Comparison of ENCODE assay signal across 8 cellular contexts in the genomic region with DNA sequence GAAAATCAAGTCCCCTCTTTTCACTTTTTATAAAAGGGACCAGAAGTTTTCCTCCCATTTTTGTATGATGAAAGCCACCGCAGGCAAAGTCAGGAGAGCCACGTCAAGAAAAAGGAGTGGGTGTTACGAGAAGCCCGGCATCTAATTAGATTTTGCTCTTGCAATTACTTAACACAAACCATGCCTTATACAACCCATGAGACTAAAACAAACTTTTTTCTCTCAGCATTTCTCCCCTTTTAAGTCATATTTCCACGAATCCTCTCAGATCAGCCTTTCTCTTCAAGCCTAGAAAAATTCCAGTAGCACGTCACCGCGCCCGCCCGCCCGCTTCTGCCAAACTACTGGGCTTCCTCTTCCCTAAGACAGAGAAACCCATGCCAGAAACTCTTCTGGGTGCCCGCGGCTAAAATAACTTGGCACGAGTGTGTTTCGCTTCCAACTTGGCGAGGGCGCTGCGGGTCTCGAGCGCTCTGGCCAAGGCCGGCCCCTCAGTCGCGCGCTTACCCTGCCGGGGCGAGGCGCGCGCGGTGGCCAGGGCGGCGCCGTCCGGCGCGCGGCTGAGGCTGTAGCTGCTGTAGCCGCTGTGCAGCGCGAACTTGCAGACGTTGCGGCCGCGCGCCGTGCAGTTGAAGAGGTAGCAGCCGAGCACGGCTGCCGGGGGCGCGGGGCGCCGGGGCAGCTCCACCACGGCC. TPM values are rescaled to one million over a fixed set of nuclear protein-coding genes. Genes with fewer than 3 reads are reported as not detected.
A peak's percentile ranks its signal among the peaks of the same experiment; 100 is the strongest.
DNase-seq lines count a peak whose midpoint lies in the region; ATAC-seq and TF ChIP-seq lines count a peak whose summit lies in the region.

No MANE protein-coding gene starts in this region.

- H3K36me3 ChIP-seq in naive thymus-derived CD4-positive, alpha-beta T cell (ENCODE audit: control insufficient read depth in 2 of 3, insufficient read depth in 3 of 3, low read length in 3 of 3) = no peaks in the 10 kb centered on the region
- H3K36me3 ChIP-seq in tibial artery = no peaks in the 10 kb centered on the region

- peaks cover 5% of the 10 kb centered on the region for H3K4me1 Mint-ChIP-seq in activated T-helper 2 cell treated with anti-CD3 and anti-CD28 coated beads, Interferon-gamma antibody, Interleukin-2, Interleukin-4, amounts not matched to agents 10 μg/mL and 5 μg/mL and 100 μg/mL, durations not matched to agents 14 hours and 24 hours and 36 hours (ENCODE audit: low read depth)
- peaks cover 0 to 21% (median 10%) of the 10 kb centered on the region in 7 donors for H3K4me1 Mint-ChIP-seq in naive thymus-derived CD4-positive, alpha-beta T cell

- no peaks in the 10 kb centered on the region for H3K9me3 Mint-ChIP-seq in activated T-helper 2 cell treated with anti-CD3 and anti-CD28 coated beads, Interferon-gamma antibody, Interleukin-2, Interleukin-4, amounts not matched to agents 10 μg/mL and 5 μg/mL and 100 μg/mL, durations not matched to agents 14 hours and 24 hours and 36 hours
- peaks cover 0 to 1% (median 0%) of the 10 kb centered on the region in 11 donors for H3K9me3 Mint-ChIP-seq in naive thymus-derived CD4-positive, alpha-beta T cell

- DNase-seq in AG08395 (ENCODE audit: low spot score) (peak; percentile 59), NOMO-1 (lab: John Stamatoyannopoulos, UW; ENCODE audit: unreplicated experiment in 2 of 2) (peak; percentile 45 to 66), fibroblast of the conjunctiva (ENCODE audit: low read depth) (peak; percentile 86), tibial artery (peak; percentile 72 to 92)
- no peak for DNase-seq in activated T-helper 2 cell treated with anti-CD3 and anti-CD28 coated beads, Interferon-gamma antibody, Interleukin-2, Interleukin-4, amounts not matched to agents 10 μg/mL and 5 μg/mL and 100 μg/mL, durations not matched to agents 14 hours and 24 hours and 36 hours (ENCODE audit: low spot score)
- peak in 8 of 9 donors; percentile 8 to 38 (median 14) for DNase-seq in naive thymus-derived CD4-positive, alpha-beta T cell

- ATAC-seq in GM18861 (IDR thresholded peaks at IDR 0.05; ENCODE audit: unreplicated experiment) (peak; percentile 8), HG03139 (IDR thresholded peaks at IDR 0.05; ENCODE audit: unreplicated experiment) (peak; percentile 38)
- ATAC-seq in naive thymus-derived CD4-positive, alpha-beta T cell = peak; percentile 16

- POLR2A ChIA-PET in naive thymus-derived CD4-positive, alpha-beta T cell (lab: Charles Lee) = interaction anchor here (1.5 kb wide), 1 partner anchor 146 kb away, joined by 3 read pairs; no protein-coding TSS in a partner anchor

- peak overlapping the region; percentile 83 for H3K4me3 Mint-ChIP-seq in activated T-helper 2 cell treated with anti-CD3 and anti-CD28 coated beads, Interferon-gamma antibody, Interleukin-2, Interleukin-4, amounts not matched to agents 10 μg/mL and 5 μg/mL and 100 μg/mL, durations not matched to agents 14 hours and 24 hours and 36 hours (ENCODE audit: low read depth)
- H3K4me3 Mint-ChIP-seq in naive thymus-derived CD4-positive, alpha-beta T cell = peak overlapping the region; percentile 78 to 88 (median 82)

- H3K9me3 ChIP-seq in naive thymus-derived CD4-positive, alpha-beta T cell (ENCODE audit: control insufficient read depth in 2 of 3, low read length in 3 of 3) = no peaks in the 10 kb centered on the region
- H3K9me3 ChIP-seq in tibial artery = no peaks in the 10 kb centered on the region

- TF ChIP-seq CTCF in tibial artery (IDR thresholded peaks at IDR 0.05) = no peak

- H3K27me3 ChIP-seq in naive thymus-derived CD4-positive, alpha-beta T cell (ENCODE audit: control insufficient read depth in 2 of 2, insufficient read depth in 2 of 2, low read length in 2 of 2) = no peaks in the 10 kb centered on the region
- H3K27me3 ChIP-seq in tibial artery = no peaks in the 10 kb centered on the region

- peaks cover 36% of the 10 kb centered on the region for H3K27me3 Mint-ChIP-seq in activated T-helper 2 cell treated with anti-CD3 and anti-CD28 coated beads, Interferon-gamma antibody, Interleukin-2, Interleukin-4, amounts not matched to agents 10 μg/mL and 5 μg/mL and 100 μg/mL, durations not matched to agents 14 hours and 24 hours and 36 hours (ENCODE audit: low read depth)
- H3K27me3 Mint-ChIP-seq in naive thymus-derived CD4-positive, alpha-beta T cell = peaks cover 0 to 44% (median 8%) of the 10 kb centered on the region in 5 donors

- H3K36me3 Mint-ChIP-seq in activated T-helper 2 cell treated with anti-CD3 and anti-CD28 coated beads, Interferon-gamma antibody, Interleukin-2, Interleukin-4, amounts not matched to agents 10 μg/mL and 5 μg/mL and 100 μg/mL, durations not matched to agents 14 hours and 24 hours and 36 hours (ENCODE audit: low read depth) = no peaks in the 10 kb centered on the region
- no peaks in the 10 kb centered on the region for H3K36me3 Mint-ChIP-seq in naive thymus-derived CD4-positive, alpha-beta T cell

- H3K27ac ChIP-seq in naive thymus-derived CD4-positive, alpha-beta T cell (ENCODE audit: low read depth, low read length) = peak overlapping the region; percentile 53
- H3K27ac ChIP-seq in tibial artery = peak overlapping the region; percentile 90 to 96

- H3K4me3 ChIP-seq in naive thymus-derived CD4-positive, alpha-beta T cell (ENCODE audit: low read length) = peak overlapping the region; percentile 63
- H3K4me3 ChIP-seq in tibial artery = peak overlapping the region; percentile 74 to 77

- H3K27ac Mint-ChIP-seq in activated T-helper 2 cell treated with anti-CD3 and anti-CD28 coated beads, Interferon-gamma antibody, Interleukin-2, Interleukin-4, amounts not matched to agents 10 μg/mL and 5 μg/mL and 100 μg/mL, durations not matched to agents 14 hours and 24 hours and 36 hours = peak overlapping the region; percentile 21
- H3K27ac Mint-ChIP-seq in naive thymus-derived CD4-positive, alpha-beta T cell = peak overlapping the region in 2 of 9 donors; percentile 30 to 48

- CTCF ChIA-PET in naive thymus-derived CD4-positive, alpha-beta T cell (lab: Charles Lee) = interaction anchor here (0.7 kb wide), 1 partner anchor 585 kb away, joined by 4 read pairs; no protein-coding TSS in a partner anchor

- peaks cover 6 to 10% of the 10 kb centered on the region in 2 donors for H3K4me1 ChIP-seq in naive thymus-derived CD4-positive, alpha-beta T cell (ENCODE audit: control insufficient read depth in 2 of 2, insufficient read depth in 2 of 2, low read length in 2 of 2)
- peaks cover 0 to 34% (median 10%) of the 10 kb centered on the region in 4 donors for H3K4me1 ChIP-seq in tibial artery

- intact Hi-C loops in activated T-helper 2 cell treated with anti-CD3 and anti-CD28 coated beads, Interferon-gamma antibody, Interleukin-2, Interleukin-4, amounts not matched to agents 10 μg/mL and 5 μg/mL and 100 μg/mL, durations not matched to agents 14 hours and 24 hours and 36 hours (cut with micrococcal nuclease) = loop anchor here (5.0 to 10.0 kb wide), 2 partner anchors 144 to 298 kb away; a partner anchor contains a TSS
- intact Hi-C loops in naive thymus-derived CD4-positive, alpha-beta T cell (cut with micrococcal nuclease) = loop anchor here (5.0 to 10.0 kb wide), 5 partner anchors 79 to 838 kb away; a partner anchor contains a TSS
- intact Hi-C loops in tibial artery (cut with DNase I; ENCODE audit: low total_unique reads) = no loop called here

RNA-seq across cellular contexts. Expression of a gene that starts 1.1 kb away (rescaled TPM):
- 3.6 and 4.3 TPM in 2 replicates for total RNA-seq in activated T-helper 2 cell treated with anti-CD3 and anti-CD28 coated beads, Interferon-gamma antibody, Interleukin-2, Interleukin-4, amounts not matched to agents 10 μg/mL and 5 μg/mL and 100 μg/mL, durations not matched to agents 14 hours and 24 hours and 36 hours
- total RNA-seq in naive thymus-derived CD4-positive, alpha-beta T cell = 1 to 10 TPM in 4 of 5 experiments, under 1 TPM in 1; 0.88 to 3.7 (median 2.8) TPM
- polyA plus RNA-seq in naive thymus-derived CD4-positive, alpha-beta T cell = 1 to 10 TPM in 1 of 2 donors, under 1 TPM in 1; 0.76 to 1.5 TPM

RNA-seq across cellular contexts. Expression of a gene that starts 34.9 kb away (rescaled TPM):
- not detected in 2 replicates for total RNA-seq in activated T-helper 2 cell treated with anti-CD3 and anti-CD28 coated beads, Interferon-gamma antibody, Interleukin-2, Interleukin-4, amounts not matched to agents 10 μg/mL and 5 μg/mL and 100 μg/mL, durations not matched to agents 14 hours and 24 hours and 36 hours
- not detected for total RNA-seq in naive thymus-derived CD4-positive, alpha-beta T cell
- polyA plus RNA-seq in naive thymus-derived CD4-positive, alpha-beta T cell = not detected

RNA-seq across cellular contexts. Expression of a gene that starts 59.9 kb away (rescaled TPM):
- total RNA-seq in activated T-helper 2 cell treated with anti-CD3 and anti-CD28 coated beads, Interferon-gamma antibody, Interleukin-2, Interleukin-4, amounts not matched to agents 10 μg/mL and 5 μg/mL and 100 μg/mL, durations not matched to agents 14 hours and 24 hours and 36 hours = not detected in 2 replicates
- not detected for total RNA-seq in naive thymus-derived CD4-positive, alpha-beta T cell
- polyA plus RNA-seq in naive thymus-derived CD4-positive, alpha-beta T cell = not detected
